1 cellular context compared by ENCODE assay signal in the genomic region with DNA sequence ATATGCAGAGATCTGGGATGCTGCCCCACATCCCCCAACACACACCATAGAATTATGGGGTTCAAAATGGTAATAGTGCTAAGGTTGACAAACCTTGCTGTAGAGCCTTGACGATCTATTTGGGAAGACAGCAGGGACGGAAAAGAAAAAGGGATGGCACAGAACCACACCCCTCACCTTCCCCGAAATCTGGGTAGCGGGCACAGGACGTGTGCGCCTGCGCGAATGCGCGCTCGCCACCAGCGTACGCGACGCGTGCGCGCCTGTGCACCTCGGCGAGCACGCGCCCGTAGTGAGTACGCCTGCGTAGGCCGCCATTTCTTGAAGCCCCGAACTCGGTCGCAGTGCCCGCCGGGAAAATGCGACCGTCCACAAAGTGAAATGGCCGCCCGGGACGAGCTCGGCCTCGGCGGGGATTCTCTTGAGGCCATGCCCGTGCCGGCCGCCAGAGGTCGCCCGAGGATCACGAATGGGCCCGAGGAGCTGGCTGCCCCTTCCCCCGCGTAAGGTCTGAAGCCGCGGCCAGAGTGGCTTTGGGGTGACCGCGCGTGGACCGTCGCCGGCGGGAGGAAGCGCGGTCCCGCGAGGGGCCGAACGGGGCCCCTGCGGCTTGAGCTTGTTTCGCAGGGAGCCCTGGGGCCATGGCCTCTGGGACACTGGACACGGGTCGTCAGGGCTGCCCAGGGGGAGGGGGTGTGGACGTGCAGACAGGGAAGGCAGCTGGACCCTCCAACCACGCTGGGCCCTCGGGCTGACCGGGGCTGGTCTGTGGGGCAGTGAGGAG.
A peak's percentile ranks its signal among the peaks of the same experiment; 100 is the strongest.
TF ChIP-seq lines count a peak whose summit lies in the region.

No MANE protein-coding gene starts in this region.

TF ChIP-seq in HEK293, 187 proteins besides CTCF, POLR2A, EP300 and RAD21 (continued from another document and continues in another):
- TF ChIP-seq GLI2 (tag by site-specific recombination; IDR thresholded peaks at IDR 0.05; ENCODE audit: borderline replicate concordance, low read depth) (no peak), YY1 (tag by site-specific recombination; IDR thresholded peaks at IDR 0.05) (peak; percentile 95), ZNF629 (tag by site-specific recombination; IDR thresholded peaks at IDR 0.05) (peak; percentile 17; the same call in 1 of the 2 replicates), GFI1B (tag by site-specific recombination; IDR thresholded peaks at IDR 0.05) (no peak), HOXC10 (CRISPR knock-in tag; IDR thresholded peaks at IDR 0.05) (0 out of 2 replicates have a peak, but pooled peaks have one; percentile 46), RBAK (tag by site-specific recombination; IDR thresholded peaks at IDR 0.05) (no peak), ZNF391 (tag by site-specific recombination; IDR thresholded peaks at IDR 0.05; ENCODE audit: borderline replicate concordance, low read depth) (no peak), ZBTB20 (tag by site-specific recombination; IDR thresholded peaks at IDR 0.05) (peak; percentile 68; the same call in 1 of the 2 replicates), ZNF184 (tag by site-specific recombination; IDR thresholded peaks at IDR 0.05) (no peak), ZNF544 (tag by site-specific recombination; IDR thresholded peaks at IDR 0.05) (no peak), MEIS1 (CRISPR knock-in tag; IDR thresholded peaks at IDR 0.05; ENCODE audit: borderline replicate concordance) (no peak), ZNF777 (tag by site-specific recombination; IDR thresholded peaks at IDR 0.05; ENCODE audit: borderline replicate concordance) (no peak), TRIM28 (IDR thresholded peaks at IDR 0.05; ENCODE audit: borderline replicate concordance, low read length) (no peak), ZNF776 (tag by site-specific recombination; IDR thresholded peaks at IDR 0.05; ENCODE audit: borderline replicate concordance) (no peak), ZNF530 (tag by site-specific recombination; IDR thresholded peaks at IDR 0.05; ENCODE audit: low read depth) (no peak), ZNF707 (tag by site-specific recombination; IDR thresholded peaks at IDR 0.05) (no peak), ZNF239 (tag by site-specific recombination; IDR thresholded peaks at IDR 0.05) (no peak), ZNF571 (tag by site-specific recombination; IDR thresholded peaks at IDR 0.05) (no peak), ZNF211 (tag by site-specific recombination; IDR thresholded peaks at IDR 0.05; ENCODE audit: low read depth) (no peak), KLF8 (tag by site-specific recombination; IDR thresholded peaks at IDR 0.05) (no peak), ZNF501 (tag by site-specific recombination; IDR thresholded peaks at IDR 0.05) (peak; percentile 67; the same call in 1 of the 2 replicates), ZNF366 (tag by site-specific recombination; conservative IDR thresholded peaks at IDR 0.05) (peak; percentile 46), ZNF529 (tag by site-specific recombination; IDR thresholded peaks at IDR 0.05; ENCODE audit: insufficient replicate concordance) (no peak), KLF1 (tag by site-specific recombination; IDR thresholded peaks at IDR 0.05) (0 out of 2 replicates have a peak, but pooled peaks have one; percentile 20), ZFP41 (tag by site-specific recombination; IDR thresholded peaks at IDR 0.05; ENCODE audit: borderline replicate concordance) (no peak), OVOL3 (tag by site-specific recombination; IDR thresholded peaks at IDR 0.05) (no peak), MZF1 (tag by site-specific recombination; IDR thresholded peaks at IDR 0.05; ENCODE audit: borderline replicate concordance) (no peak), ZNF23 (tag by site-specific recombination; IDR thresholded peaks at IDR 0.05; ENCODE audit: borderline replicate concordance) (no peak), ZNF561 (tag by site-specific recombination; IDR thresholded peaks at IDR 0.05; ENCODE audit: borderline replicate concordance) (0 out of 2 replicates have a peak, but pooled peaks have one; percentile 20), YY2 (tag by site-specific recombination; IDR thresholded peaks at IDR 0.05) (peak; percentile 95), ZNF175 (tag by site-specific recombination; IDR thresholded peaks at IDR 0.05) (no peak), ZNF843 (tag by site-specific recombination; IDR thresholded peaks at IDR 0.05) (0 out of 2 replicates have a peak, but pooled peaks have one; percentile 35), ZNF521 (tag by site-specific recombination; IDR thresholded peaks at IDR 0.05) (no peak), HOXD13 (CRISPR knock-in tag; IDR thresholded peaks at IDR 0.05; ENCODE audit: borderline replicate concordance) (no peak), ZXDB (tag by site-specific recombination; IDR thresholded peaks at IDR 0.05) (peak; percentile 57; the same call in 1 of the 2 replicates), ZBTB8A (tag by site-specific recombination; IDR thresholded peaks at IDR 0.05) (peak; percentile 32), ZBTB17 (tag by site-specific recombination; IDR thresholded peaks at IDR 0.05) (0 out of 2 replicates have a peak, but pooled peaks have one; percentile 42), ZNF132 (tag by site-specific recombination; IDR thresholded peaks at IDR 0.05; ENCODE audit: borderline replicate concordance) (no peak), ZNF600 (tag by site-specific recombination; IDR thresholded peaks at IDR 0.05) (no peak), ZFP37 (tag by site-specific recombination; IDR thresholded peaks at IDR 0.05) (no peak), ZNF624 (tag by site-specific recombination; IDR thresholded peaks at IDR 0.05) (no peak), KLF9 (tag by site-specific recombination; IDR thresholded peaks at IDR 0.05; ENCODE audit: low read depth) (peak; percentile 52; the same call in 1 of the 2 replicates)
- TF ChIP-seq, protein P1, sequence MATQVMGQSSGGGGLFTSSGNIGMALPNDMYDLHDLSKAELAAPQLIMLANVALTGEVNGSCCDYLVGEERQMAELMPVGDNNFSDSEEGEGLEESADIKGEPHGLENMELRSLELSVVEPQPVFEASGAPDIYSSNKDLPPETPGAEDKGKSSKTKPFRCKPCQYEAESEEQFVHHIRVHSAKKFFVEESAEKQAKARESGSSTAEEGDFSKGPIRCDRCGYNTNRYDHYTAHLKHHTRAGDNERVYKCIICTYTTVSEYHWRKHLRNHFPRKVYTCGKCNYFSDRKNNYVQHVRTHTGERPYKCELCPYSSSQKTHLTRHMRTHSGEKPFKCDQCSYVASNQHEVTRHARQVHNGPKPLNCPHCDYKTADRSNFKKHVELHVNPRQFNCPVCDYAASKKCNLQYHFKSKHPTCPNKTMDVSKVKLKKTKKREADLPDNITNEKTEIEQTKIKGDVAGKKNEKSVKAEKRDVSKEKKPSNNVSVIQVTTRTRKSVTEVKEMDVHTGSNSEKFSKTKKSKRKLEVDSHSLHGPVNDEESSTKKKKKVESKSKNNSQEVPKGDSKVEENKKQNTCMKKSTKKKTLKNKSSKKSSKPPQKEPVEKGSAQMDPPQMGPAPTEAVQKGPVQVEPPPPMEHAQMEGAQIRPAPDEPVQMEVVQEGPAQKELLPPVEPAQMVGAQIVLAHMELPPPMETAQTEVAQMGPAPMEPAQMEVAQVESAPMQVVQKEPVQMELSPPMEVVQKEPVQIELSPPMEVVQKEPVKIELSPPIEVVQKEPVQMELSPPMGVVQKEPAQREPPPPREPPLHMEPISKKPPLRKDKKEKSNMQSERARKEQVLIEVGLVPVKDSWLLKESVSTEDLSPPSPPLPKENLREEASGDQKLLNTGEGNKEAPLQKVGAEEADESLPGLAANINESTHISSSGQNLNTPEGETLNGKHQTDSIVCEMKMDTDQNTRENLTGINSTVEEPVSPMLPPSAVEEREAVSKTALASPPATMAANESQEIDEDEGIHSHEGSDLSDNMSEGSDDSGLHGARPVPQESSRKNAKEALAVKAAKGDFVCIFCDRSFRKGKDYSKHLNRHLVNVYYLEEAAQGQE (tag by site-specific recombination; IDR thresholded peaks at IDR 0.05) = no peak
- TF ChIP-seq, protein P2, sequence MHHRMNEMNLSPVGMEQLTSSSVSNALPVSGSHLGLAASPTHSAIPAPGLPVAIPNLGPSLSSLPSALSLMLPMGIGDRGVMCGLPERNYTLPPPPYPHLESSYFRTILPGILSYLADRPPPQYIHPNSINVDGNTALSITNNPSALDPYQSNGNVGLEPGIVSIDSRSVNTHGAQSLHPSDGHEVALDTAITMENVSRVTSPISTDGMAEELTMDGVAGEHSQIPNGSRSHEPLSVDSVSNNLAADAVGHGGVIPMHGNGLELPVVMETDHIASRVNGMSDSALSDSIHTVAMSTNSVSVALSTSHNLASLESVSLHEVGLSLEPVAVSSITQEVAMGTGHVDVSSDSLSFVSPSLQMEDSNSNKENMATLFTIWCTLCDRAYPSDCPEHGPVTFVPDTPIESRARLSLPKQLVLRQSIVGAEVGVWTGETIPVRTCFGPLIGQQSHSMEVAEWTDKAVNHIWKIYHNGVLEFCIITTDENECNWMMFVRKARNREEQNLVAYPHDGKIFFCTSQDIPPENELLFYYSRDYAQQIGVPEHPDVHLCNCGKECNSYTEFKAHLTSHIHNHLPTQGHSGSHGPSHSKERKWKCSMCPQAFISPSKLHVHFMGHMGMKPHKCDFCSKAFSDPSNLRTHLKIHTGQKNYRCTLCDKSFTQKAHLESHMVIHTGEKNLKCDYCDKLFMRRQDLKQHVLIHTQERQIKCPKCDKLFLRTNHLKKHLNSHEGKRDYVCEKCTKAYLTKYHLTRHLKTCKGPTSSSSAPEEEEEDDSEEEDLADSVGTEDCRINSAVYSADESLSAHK (tag by site-specific recombination; IDR thresholded peaks at IDR 0.05) = no peak
- TF ChIP-seq, protein P3, sequence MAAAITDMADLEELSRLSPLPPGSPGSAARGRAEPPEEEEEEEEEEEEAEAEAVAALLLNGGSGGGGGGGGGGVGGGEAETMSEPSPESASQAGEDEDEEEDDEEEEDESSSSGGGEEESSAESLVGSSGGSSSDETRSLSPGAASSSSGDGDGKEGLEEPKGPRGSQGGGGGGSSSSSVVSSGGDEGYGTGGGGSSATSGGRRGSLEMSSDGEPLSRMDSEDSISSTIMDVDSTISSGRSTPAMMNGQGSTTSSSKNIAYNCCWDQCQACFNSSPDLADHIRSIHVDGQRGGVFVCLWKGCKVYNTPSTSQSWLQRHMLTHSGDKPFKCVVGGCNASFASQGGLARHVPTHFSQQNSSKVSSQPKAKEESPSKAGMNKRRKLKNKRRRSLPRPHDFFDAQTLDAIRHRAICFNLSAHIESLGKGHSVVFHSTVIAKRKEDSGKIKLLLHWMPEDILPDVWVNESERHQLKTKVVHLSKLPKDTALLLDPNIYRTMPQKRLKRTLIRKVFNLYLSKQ (tag by site-specific recombination; IDR thresholded peaks at IDR 0.05; ENCODE audit: borderline replicate concordance) = no peak
- TF ChIP-seq, protein P4, sequence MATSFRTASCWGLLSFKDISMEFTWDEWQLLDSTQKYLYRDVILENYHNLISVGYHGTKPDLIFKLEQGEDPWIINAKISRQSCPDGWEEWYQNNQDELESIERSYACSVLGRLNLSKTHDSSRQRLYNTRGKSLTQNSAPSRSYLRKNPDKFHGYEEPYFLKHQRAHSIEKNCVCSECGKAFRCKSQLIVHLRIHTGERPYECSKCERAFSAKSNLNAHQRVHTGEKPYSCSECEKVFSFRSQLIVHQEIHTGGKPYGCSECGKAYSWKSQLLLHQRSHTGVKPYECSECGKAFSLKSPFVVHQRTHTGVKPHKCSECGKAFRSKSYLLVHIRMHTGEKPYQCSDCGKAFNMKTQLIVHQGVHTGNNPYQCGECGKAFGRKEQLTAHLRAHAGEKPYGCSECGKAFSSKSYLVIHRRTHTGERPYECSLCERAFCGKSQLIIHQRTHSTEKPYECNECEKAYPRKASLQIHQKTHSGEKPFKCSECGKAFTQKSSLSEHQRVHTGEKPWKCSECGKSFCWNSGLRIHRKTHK (tag by site-specific recombination; IDR thresholded peaks at IDR 0.05) = no peak
- TF ChIP-seq, protein P5, sequence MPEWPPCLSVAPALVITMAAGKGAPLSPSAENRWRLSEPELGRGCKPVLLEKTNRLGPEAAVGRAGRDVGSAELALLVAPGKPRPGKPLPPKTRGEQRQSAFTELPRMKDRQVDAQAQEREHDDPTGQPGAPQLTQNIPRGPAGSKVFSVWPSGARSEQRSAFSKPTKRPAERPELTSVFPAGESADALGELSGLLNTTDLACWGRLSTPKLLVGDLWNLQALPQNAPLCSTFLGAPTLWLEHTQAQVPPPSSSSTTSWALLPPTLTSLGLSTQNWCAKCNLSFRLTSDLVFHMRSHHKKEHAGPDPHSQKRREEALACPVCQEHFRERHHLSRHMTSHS (tag by site-specific recombination; IDR thresholded peaks at IDR 0.05) = no peak
- TF ChIP-seq, protein P6, sequence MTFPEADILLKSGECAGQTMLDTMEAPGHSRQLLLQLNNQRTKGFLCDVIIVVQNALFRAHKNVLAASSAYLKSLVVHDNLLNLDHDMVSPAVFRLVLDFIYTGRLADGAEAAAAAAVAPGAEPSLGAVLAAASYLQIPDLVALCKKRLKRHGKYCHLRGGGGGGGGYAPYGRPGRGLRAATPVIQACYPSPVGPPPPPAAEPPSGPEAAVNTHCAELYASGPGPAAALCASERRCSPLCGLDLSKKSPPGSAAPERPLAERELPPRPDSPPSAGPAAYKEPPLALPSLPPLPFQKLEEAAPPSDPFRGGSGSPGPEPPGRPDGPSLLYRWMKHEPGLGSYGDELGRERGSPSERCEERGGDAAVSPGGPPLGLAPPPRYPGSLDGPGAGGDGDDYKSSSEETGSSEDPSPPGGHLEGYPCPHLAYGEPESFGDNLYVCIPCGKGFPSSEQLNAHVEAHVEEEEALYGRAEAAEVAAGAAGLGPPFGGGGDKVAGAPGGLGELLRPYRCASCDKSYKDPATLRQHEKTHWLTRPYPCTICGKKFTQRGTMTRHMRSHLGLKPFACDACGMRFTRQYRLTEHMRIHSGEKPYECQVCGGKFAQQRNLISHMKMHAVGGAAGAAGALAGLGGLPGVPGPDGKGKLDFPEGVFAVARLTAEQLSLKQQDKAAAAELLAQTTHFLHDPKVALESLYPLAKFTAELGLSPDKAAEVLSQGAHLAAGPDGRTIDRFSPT (tag by site-specific recombination; IDR thresholded peaks at IDR 0.05) = peak; percentile 56; the same call in 1 of the 2 replicates
- TF ChIP-seq, protein P7, sequence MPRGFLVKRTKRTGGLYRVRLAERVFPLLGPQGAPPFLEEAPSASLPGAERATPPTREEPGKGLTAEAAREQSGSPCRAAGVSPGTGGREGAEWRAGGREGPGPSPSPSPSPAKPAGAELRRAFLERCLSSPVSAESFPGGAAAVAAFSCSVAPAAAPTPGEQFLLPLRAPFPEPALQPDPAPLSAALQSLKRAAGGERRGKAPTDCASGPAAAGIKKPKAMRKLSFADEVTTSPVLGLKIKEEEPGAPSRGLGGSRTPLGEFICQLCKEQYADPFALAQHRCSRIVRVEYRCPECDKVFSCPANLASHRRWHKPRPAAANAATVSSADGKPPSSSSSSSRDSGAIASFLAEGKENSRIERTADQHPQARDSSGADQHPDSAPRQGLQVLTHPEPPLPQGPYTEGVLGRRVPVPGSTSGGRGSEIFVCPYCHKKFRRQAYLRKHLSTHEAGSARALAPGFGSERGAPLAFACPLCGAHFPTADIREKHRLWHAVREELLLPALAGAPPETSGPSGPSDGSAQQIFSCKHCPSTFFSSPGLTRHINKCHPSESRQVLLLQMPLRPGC (tag by site-specific recombination; IDR thresholded peaks at IDR 0.05) = no peak
- TF ChIP-seq, protein P8, sequence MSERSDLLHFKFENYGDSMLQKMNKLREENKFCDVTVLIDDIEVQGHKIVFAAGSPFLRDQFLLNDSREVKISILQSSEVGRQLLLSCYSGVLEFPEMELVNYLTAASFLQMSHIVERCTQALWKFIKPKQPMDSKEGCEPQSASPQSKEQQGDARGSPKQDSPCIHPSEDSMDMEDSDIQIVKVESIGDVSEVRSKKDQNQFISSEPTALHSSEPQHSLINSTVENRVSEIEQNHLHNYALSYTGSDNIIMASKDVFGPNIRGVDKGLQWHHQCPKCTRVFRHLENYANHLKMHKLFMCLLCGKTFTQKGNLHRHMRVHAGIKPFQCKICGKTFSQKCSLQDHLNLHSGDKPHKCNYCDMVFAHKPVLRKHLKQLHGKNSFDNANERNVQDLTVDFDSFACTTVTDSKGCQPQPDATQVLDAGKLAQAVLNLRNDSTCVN (tag by site-specific recombination; optimal IDR thresholded peaks at IDR 0.05) = peak; percentile 97
